ENCODE assay signal across 1 cellular context in genomic region chr2:108575132-108575966, GRCh38.
TF ChIP-seq lines count a peak whose summit lies in the region.

No MANE protein-coding gene starts in this region.

TF ChIP-seq in WTC11, 78 proteins besides CTCF, POLR2A, EP300 and RAD21 (continued from another document):
- TF ChIP-seq ZNF512 (CRISPR knock-in tag; IDR thresholded peaks at IDR 0.05; ENCODE audit: borderline replicate concordance): no peak
- TF ChIP-seq MYBL2 (CRISPR knock-in tag; IDR thresholded peaks at IDR 0.05): no peak
- no peak for TF ChIP-seq SMAD3 (CRISPR knock-in tag; IDR thresholded peaks at IDR 0.05; ENCODE audit: borderline replicate concordance)
- TF ChIP-seq NR2C2 (CRISPR knock-in tag; IDR thresholded peaks at IDR 0.05): no peak
- no peak for TF ChIP-seq ZNF263 (CRISPR knock-in tag; IDR thresholded peaks at IDR 0.05; ENCODE audit: low read depth)
- no peak for TF ChIP-seq NR1H2 (CRISPR knock-in tag; IDR thresholded peaks at IDR 0.05)
- TF ChIP-seq ETV6 (CRISPR knock-in tag; IDR thresholded peaks at IDR 0.05): no peak
